ENCODE assay signal across 9 cellular contexts in the genomic region with DNA sequence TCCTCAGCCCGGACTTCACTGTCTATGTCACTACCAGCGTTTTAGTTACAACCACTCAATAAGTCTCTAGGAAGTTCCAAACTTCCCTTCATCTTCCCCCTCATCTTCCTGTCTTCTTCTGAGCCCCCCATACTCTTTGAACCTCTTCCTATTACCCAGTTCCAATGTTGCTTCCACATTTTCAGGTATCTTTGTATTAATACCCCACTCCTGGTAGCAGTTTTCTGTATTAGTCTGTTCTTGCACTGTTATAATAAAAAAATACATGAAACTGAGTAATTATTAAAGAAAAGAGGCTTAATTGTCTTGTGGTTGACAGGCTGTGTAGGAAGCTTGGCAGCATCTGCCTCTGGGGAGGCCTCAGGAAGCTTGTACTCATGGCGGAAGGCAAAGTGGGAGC.
"Had no signal": no experiment of that assay in that cellular context is flagged by ENCODE, and none has a peak within 500 bp of the region (broad histone marks: within the 10 kb centered on the region; RNA-seq: fewer than 3 reads in every experiment).

No MANE protein-coding gene starts in this region.

- H3K27ac ChIP-seq: GM23248, HL-60 had no signal

- H3K4me1 Mint-ChIP-seq: IgD-negative memory B cell had no signal

- ATAC-seq: HCT116, HepG2 had no signal

- H3K4me3 Mint-ChIP-seq: IgD-negative memory B cell had no signal

- H3K36me3 ChIP-seq: HAP-1 had no signal

- H3K27ac Mint-ChIP-seq: IgD-negative memory B cell had no signal

- DNase-seq: GM23248, GOT3, H7, KG1 had no signal

- H3K9ac ChIP-seq: GM23248 had no signal

- H3K4me3 ChIP-seq: GM23248, HAP-1 had no signal

- H3K27me3 Mint-ChIP-seq: IgD-negative memory B cell had no signal

- H3K4me1 ChIP-seq: HAP-1 had no signal

- H2AFZ ChIP-seq: GM23248 had no signal
